8 cellular contexts compared by ENCODE assay signal in genomic region chr7:129434172-129434845, GRCh38. TPM values are rescaled to one million over a fixed set of nuclear protein-coding genes. Genes with fewer than 3 reads are reported as not detected.
A peak's percentile ranks its signal among the peaks of the same experiment; 100 is the strongest.
DNase-seq lines count a peak whose midpoint lies in the region; ATAC-seq and TF ChIP-seq lines count a peak whose summit lies in the region.

A gene with protein sequence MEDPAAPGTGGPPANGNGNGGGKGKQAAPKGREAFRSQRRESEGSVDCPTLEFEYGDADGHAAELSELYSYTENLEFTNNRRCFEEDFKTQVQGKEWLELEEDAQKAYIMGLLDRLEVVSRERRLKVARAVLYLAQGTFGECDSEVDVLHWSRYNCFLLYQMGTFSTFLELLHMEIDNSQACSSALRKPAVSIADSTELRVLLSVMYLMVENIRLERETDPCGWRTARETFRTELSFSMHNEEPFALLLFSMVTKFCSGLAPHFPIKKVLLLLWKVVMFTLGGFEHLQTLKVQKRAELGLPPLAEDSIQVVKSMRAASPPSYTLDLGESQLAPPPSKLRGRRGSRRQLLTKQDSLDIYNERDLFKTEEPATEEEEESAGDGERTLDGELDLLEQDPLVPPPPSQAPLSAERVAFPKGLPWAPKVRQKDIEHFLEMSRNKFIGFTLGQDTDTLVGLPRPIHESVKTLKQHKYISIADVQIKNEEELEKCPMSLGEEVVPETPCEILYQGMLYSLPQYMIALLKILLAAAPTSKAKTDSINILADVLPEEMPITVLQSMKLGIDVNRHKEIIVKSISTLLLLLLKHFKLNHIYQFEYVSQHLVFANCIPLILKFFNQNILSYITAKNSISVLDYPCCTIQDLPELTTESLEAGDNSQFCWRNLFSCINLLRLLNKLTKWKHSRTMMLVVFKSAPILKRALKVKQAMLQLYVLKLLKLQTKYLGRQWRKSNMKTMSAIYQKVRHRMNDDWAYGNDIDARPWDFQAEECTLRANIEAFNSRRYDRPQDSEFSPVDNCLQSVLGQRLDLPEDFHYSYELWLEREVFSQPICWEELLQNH (plus strand): TSS chr7:129434432. CDS start chr7:129434473, 41 bp downstream.

- H3K27ac ChIP-seq in OCI-LY1 (ENCODE audit: low read depth, low read length, poor library complexity, severe bottlenecking), result no peak within 1 kb of the TSS

- H3K9me2 ChIP-seq in OCI-LY1 (ENCODE audit: low read depth, low read length), result no peaks in the 10 kb centered on the region

- H3K4me1 ChIP-seq in OCI-LY1 (ENCODE audit: insufficient read depth, low read length, severe bottlenecking), result peaks cover 16% of the 10 kb centered on the region

- H2AFZ ChIP-seq in OCI-LY1 (ENCODE audit: low read length), result peak within 1 kb of the TSS; percentile 83

- H3F3A ChIP-seq in OCI-LY1 (ENCODE audit: insufficient read depth, low read length), result no peaks in the 10 kb centered on the region

- no peaks in the 10 kb centered on the region for H3K36me3 ChIP-seq in OCI-LY1 (ENCODE audit: insufficient read depth, low read length)

- H3K79me2 ChIP-seq in OCI-LY1 (ENCODE audit: insufficient read depth, low read length), result no peaks in the 10 kb centered on the region

- peak; percentile 96 for ATAC-seq in GM21529 (IDR thresholded peaks at IDR 0.05; ENCODE audit: unreplicated experiment)

- peak within 1 kb of the TSS; percentile 65 for H3K9ac ChIP-seq in OCI-LY1 (ENCODE audit: low read length)

- H3K4me3 ChIP-seq in OCI-LY1 (ENCODE audit: low read depth, low read length, poor library complexity, severe bottlenecking), result peak within 1 kb of the TSS; percentile 66

- peak within 1 kb of the TSS; percentile 83 for H3K4me2 ChIP-seq in OCI-LY1 (ENCODE audit: low read length)

- no peaks in the 10 kb centered on the region for H3K9me3 ChIP-seq in OCI-LY1 (ENCODE audit: low read length)

- DNase-seq in DMS153 treated with DMSO at 0.1 percent for 48 hours (lab: John Stamatoyannopoulos, UW; ENCODE audit: unreplicated experiment) (peak; percentile 72), HuH-7.5 (ENCODE audit: low spot score) (peak; percentile 89), epidermal melanocyte (ENCODE audit: insufficient read length, low spot score) (peak; percentile 89), mucosa of gallbladder (ENCODE audit: low spot score) (peak; percentile 89)
- peak; percentile 97 for DNase-seq in activated CD8-positive, alpha-beta memory T cell treated with anti-CD3 and anti-CD28 coated beads, Interleukin-2, amount 50 U/mL, for 48 hours
- peak; percentile 93 for DNase-seq in stimulated activated CD8-positive, alpha-beta memory T cell treated with anti-CD3 and anti-CD28 coated beads, Interleukin-4, amount 100 ng/mL, for 24 hours (ENCODE audit: low read depth)

- no peaks in the 10 kb centered on the region for H4K20me1 ChIP-seq in OCI-LY1 (ENCODE audit: insufficient read depth, low read length)

- peaks cover 6% of the 10 kb centered on the region; the same call in 1 of the 2 replicates for H3K27me3 ChIP-seq in OCI-LY1 (ENCODE audit: insufficient read depth, low read length)

- no peak for TF ChIP-seq CTCF in OCI-LY1 (IDR thresholded peaks at IDR 0.05; ENCODE audit: low read length)

RNA-seq across cellular contexts. Expression of the gene that starts here (rescaled TPM):
- total RNA-seq in mucosa of gallbladder, result 2.1 TPM
